ENCODE assay signal across 1 cellular context in genomic region chr15:74776851-74777768, GRCh38.
TF ChIP-seq lines count a peak whose summit lies in the region.

No MANE protein-coding gene starts in this region.

TF ChIP-seq in GM12878, 131 proteins besides CTCF, POLR2A, EP300 and RAD21 (continues in another document):
- peak; percentile 41; the same call in 1 of the 2 replicates for TF ChIP-seq ZBTB40 (IDR thresholded peaks at IDR 0.05; ENCODE audit: borderline replicate concordance)
- no peak; the same call in 1 of the 2 replicates for TF ChIP-seq TCF7 (IDR thresholded peaks at IDR 0.05; ENCODE audit: borderline replicate concordance)
- TF ChIP-seq SREBF2 (IDR thresholded peaks at IDR 0.05; ENCODE audit: low read length) = no peak
- TF ChIP-seq NFIC (IDR thresholded peaks at IDR 0.05; ENCODE audit: low read depth, low read length) = no peak
- peak; percentile 15; the same call in 1 of the 2 replicates for TF ChIP-seq BACH1 (IDR thresholded peaks at IDR 0.05; ENCODE audit: borderline replicate concordance)
- TF ChIP-seq NBN (IDR thresholded peaks at IDR 0.05) = 0 out of 2 replicates have a peak, but pooled peaks have one; percentile 50
- peak; percentile 56 for TF ChIP-seq LARP7 (IDR thresholded peaks at IDR 0.05)
- TF ChIP-seq RELA (IDR thresholded peaks at IDR 0.05; ENCODE audit: borderline replicate concordance, partially characterized antibody) = peak; percentile 92
- peak; percentile 67; the same call in 1 of the 2 replicates for TF ChIP-seq MTA2 (IDR thresholded peaks at IDR 0.05; ENCODE audit: low read depth)
- no peak; the same call in 1 of the 2 replicates for TF ChIP-seq SIN3A (IDR thresholded peaks at IDR 0.05; ENCODE audit: low read depth, low read length)
- TF ChIP-seq CREM (IDR thresholded peaks at IDR 0.05; ENCODE audit: low read depth) = peak; percentile 73; the same call in 1 of the 2 replicates
- TF ChIP-seq PKNOX1 (IDR thresholded peaks at IDR 0.05) = 0 out of 2 replicates have a peak, but pooled peaks have one; percentile 25
- TF ChIP-seq MEF2B (IDR thresholded peaks at IDR 0.05; ENCODE audit: partially characterized antibody, poor library complexity, severe bottlenecking) = peak; percentile 98
- peak; percentile 79; the same call in 1 of the 2 replicates for TF ChIP-seq DPF2 (IDR thresholded peaks at IDR 0.05)
- peak in 1 of 2 experiments; percentile 92; a peak in 2 of 4 replicates for TF ChIP-seq ETV6 (conservative IDR thresholded peaks at IDR 0.05 in 1 of 2, IDR thresholded peaks at IDR 0.05 in 1 of 2; ENCODE audit: borderline replicate concordance in 1 of 2, low read depth in 1 of 2)
- no peak for TF ChIP-seq ZBTB11 (CRISPR knock-in tag; IDR thresholded peaks at IDR 0.05)
- TF ChIP-seq BCLAF1 (IDR thresholded peaks at IDR 0.05) = peak; percentile 67; the same call in 1 of the 2 replicates
- TF ChIP-seq ZNF592 (IDR thresholded peaks at IDR 0.05) = 0 out of 2 replicates have a peak, but pooled peaks have one; percentile 27
- no peak for TF ChIP-seq REST (IDR thresholded peaks at IDR 0.05; ENCODE audit: low read depth, low read length)
- no peak for TF ChIP-seq SUZ12 (IDR thresholded peaks at IDR 0.05; ENCODE audit: unreplicated experiment)
- TF ChIP-seq MEF2A (IDR thresholded peaks at IDR 0.05; ENCODE audit: insufficient read depth, low read depth, low read length) = peak; percentile 64; the same call in 1 of the 2 replicates
- TF ChIP-seq CHD2 (IDR thresholded peaks at IDR 0.05; ENCODE audit: borderline replicate concordance, low read depth, low read length) = peak; percentile 89
- TF ChIP-seq MAX (IDR thresholded peaks at IDR 0.05; ENCODE audit: low read depth, low read length) = no peak; the same call in 1 of the 2 replicates
- 0 out of 2 replicates have a peak, but pooled peaks have one; percentile 43 for TF ChIP-seq PAX5 (IDR thresholded peaks at IDR 0.05; ENCODE audit: borderline replicate concordance, low read depth, low read length)
- TF ChIP-seq NR2C2 (IDR thresholded peaks at IDR 0.05; ENCODE audit: borderline replicate concordance, control insufficient read depth, insufficient read length, low read depth) = no peak
- TF ChIP-seq TAF1 (IDR thresholded peaks at IDR 0.05; ENCODE audit: borderline replicate concordance, low read depth, low read length) = peak; percentile 35; the same call in 1 of the 2 replicates
- TF ChIP-seq TCF3 (IDR thresholded peaks at IDR 0.05; ENCODE audit: borderline replicate concordance, insufficient read depth, low read depth, low read length) = 0 out of 2 replicates have a peak, but pooled peaks have one; percentile 21
- no peak for TF ChIP-seq JUND (IDR thresholded peaks at IDR 0.05; ENCODE audit: low read depth, low read length)
- peak; percentile 55; the same call in 1 of the 2 replicates for TF ChIP-seq HDGF (IDR thresholded peaks at IDR 0.05)
- TF ChIP-seq SPI1 (IDR thresholded peaks at IDR 0.05; ENCODE audit: borderline replicate concordance, insufficient read depth, low read depth, low read length) = peak; percentile 92
- TF ChIP-seq SMAD1 (IDR thresholded peaks at IDR 0.05; ENCODE audit: low read depth, partially characterized antibody) = peak; percentile 88
- TF ChIP-seq ATF2 (IDR thresholded peaks at IDR 0.05; ENCODE audit: low read length) = no peak
